ENCODE assay signal across 20 cellular contexts in genomic region chr20:18590163-18590562, GRCh38. TPM values are rescaled to one million over a fixed set of nuclear protein-coding genes. Genes with fewer than 3 reads are reported as not detected.
DNase-seq lines count a peak whose midpoint lies in the region; ATAC-seq, FAIRE-seq and TF ChIP-seq lines count a peak whose summit lies in the region.
"Had no signal": no experiment of that assay in that cellular context is flagged by ENCODE, and none has a peak within 500 bp of the region (broad histone marks: within the 10 kb centered on the region; RNA-seq: fewer than 3 reads in every experiment).

No MANE protein-coding gene starts in this region.

- TF ChIP-seq POLR2A in endothelial cell of umbilical vein (IDR thresholded peaks at IDR 0.05; ENCODE audit: low read depth, low read length), result no peak

- POLR2A ChIA-PET in SK-N-SH (lab: Yijun Ruan, JAX) (no interaction called here), PC-9 (lab: Charles Lee; ENCODE audit: unreplicated experiment) (no interaction called here), endothelial cell of umbilical vein (lab: Charles Lee) (interaction anchor here (0.7 kb wide), 1 partner anchor 17 kb away, joined by 3 read pairs; no protein-coding TSS in a partner anchor)

- H3K4me2 ChIP-seq in SK-N-SH, result peak overlapping the region; percentile 80; the same call in 1 of the 2 replicates
- H3K4me2 ChIP-seq in PC-9, result no peak overlapping the region
- no peak overlapping the region for H3K4me2 ChIP-seq in endothelial cell of umbilical vein (ENCODE audit: insufficient read depth, low read length)

- H3K79me2 ChIP-seq in SK-N-SH (ENCODE audit: insufficient read depth) (peaks cover 49% of the 10 kb centered on the region), PC-9 (ENCODE audit: low read depth) (peaks cover 30% of the 10 kb centered on the region), endothelial cell of umbilical vein (ENCODE audit: control insufficient read depth, insufficient read depth, low read length) (peaks cover 5% of the 10 kb centered on the region)

- no peak for FAIRE-seq in endothelial cell of umbilical vein (lab: Jason Lieb, UNC)
- FAIRE-seq: A204.1, kidney had no signal

- DNase-seq in SK-N-SH, result no peak
- no peak for DNase-seq in PC-9
- DNase-seq in endothelial cell of umbilical vein (ENCODE audit: low read depth, low spot score), result no peak
- no peak for DNase-seq in substantia nigra (lab: John Stamatoyannopoulos, UW)
- no peak for DNase-seq in GM13977 (ENCODE audit: low spot score)
- DNase-seq in stimulated activated naive CD8-positive, alpha-beta T cell treated with anti-CD3 and anti-CD28 coated beads, Interleukin-15, Interleukin-2, amounts not matched to agents 100 U/mL and 50 U/mL, for 24 hours, result no peak
- no peak for DNase-seq in psoas muscle
- DNase-seq: activated CD8-positive, alpha-beta T cell treated with anti-CD3 and anti-CD28 coated beads for 36 hours; activated naive CD4-positive, alpha-beta T cell treated with Interleukin-2 at 50 U/mL for 16 hours; amygdala; DMS 273 treated with DMSO at 0.1 percent for 48 hours; kidney; NCI-H1694 treated with DMSO at 0.1 percent for 48 hours; NCI-H2227 treated with DMSO at 0.1 percent for 48 hours; right cardiac atrium; T1000; upper lobe of right lung had no signal

- no peak for TF ChIP-seq RAD21 in SK-N-SH (IDR thresholded peaks at IDR 0.05; ENCODE audit: low read length)

- H3K4me1 ChIP-seq in SK-N-SH (ENCODE audit: control insufficient read depth in 1 of 2, insufficient read depth in 2 of 2, low read depth in 1 of 2, low read length in 1 of 2) (no peaks in the 10 kb centered on the region; a peak in 3 of 4 replicates), PC-9 (replicated peaks; ENCODE audit: insufficient read depth) (0 out of 2 replicates have a peak, but pooled peaks cover 12% of the 10 kb centered on the region), endothelial cell of umbilical vein (ENCODE audit: control insufficient read depth, extremely low read depth, insufficient read depth, low read length) (peaks cover 9% of the 10 kb centered on the region), psoas muscle (peaks cover 8% of the 10 kb centered on the region)

- WGBS in SK-N-SH (ENCODE audit: low lambda C conversion rate), result 90% methylated on average over 5 of the region's 5 CpGs
- WGBS in psoas muscle, 3 donors, result 90 to 92% (median 91%) methylated on average over 5 of the region's 5 CpGs

- H3K36me3 ChIP-seq in SK-N-SH (replicated peaks in 1 of 2; ENCODE audit: control insufficient read depth in 1 of 2, insufficient read depth in 2 of 2, low read length in 1 of 2), result no peaks in the 10 kb centered on the region
- H3K36me3 ChIP-seq in PC-9 (ENCODE audit: low read depth), result no peaks in the 10 kb centered on the region
- no peaks in the 10 kb centered on the region for H3K36me3 ChIP-seq in endothelial cell of umbilical vein (ENCODE audit: control insufficient read depth in 2 of 2, extremely low read depth in 1 of 2, insufficient read depth in 2 of 2, low read length in 2 of 2)
- peaks cover 0 to 18% of the 10 kb centered on the region in 2 donors for H3K36me3 ChIP-seq in psoas muscle (ENCODE audit: insufficient read depth in 1 of 2, low read depth in 1 of 2)

- in situ Hi-C loops in GM13977 (cut with MboI; ENCODE audit: low pct_unique_long_range_greater_than_20kb, low sequenced_read_pairs, unreplicated experiment), result no loop called here

- H3K9ac ChIP-seq in SK-N-SH, result no peak overlapping the region
- H3K9ac ChIP-seq in endothelial cell of umbilical vein (replicated peaks; ENCODE audit: extremely low read depth, insufficient read depth, low read length), result no peak overlapping the region

- H3K9me3 ChIP-seq in SK-N-SH (no peaks in the 10 kb centered on the region), PC-9 (ENCODE audit: insufficient read depth, low read depth) (no peaks in the 10 kb centered on the region), endothelial cell of umbilical vein (replicated peaks; ENCODE audit: control insufficient read depth, insufficient read depth, low read length) (no peaks in the 10 kb centered on the region), psoas muscle (no peaks in the 10 kb centered on the region)
- H3K9me3 ChIP-seq: upper lobe of right lung had no signal

- H3K4me3 ChIP-seq in SK-N-SH (ENCODE audit: low read depth in 2 of 2, low read length in 1 of 2) (no peak overlapping the region), PC-9 (no peak overlapping the region), endothelial cell of umbilical vein (replicated peaks in 1 of 3; ENCODE audit: insufficient read depth in 1 of 3, low read depth in 1 of 3, low read length in 3 of 3) (no peak overlapping the region), psoas muscle (no peak overlapping the region)
- H3K4me3 ChIP-seq: upper lobe of right lung had no signal

- H4K20me1 ChIP-seq in SK-N-SH (ENCODE audit: insufficient read depth) (no peaks in the 10 kb centered on the region), PC-9 (ENCODE audit: insufficient read depth) (no peaks in the 10 kb centered on the region; the same call in 1 of the 2 replicates), endothelial cell of umbilical vein (replicated peaks; ENCODE audit: control insufficient read depth, extremely low read depth, insufficient read depth, low read length) (no peaks in the 10 kb centered on the region)

- H3K9me2 ChIP-seq in SK-N-SH (no peaks in the 10 kb centered on the region), PC-9 (ENCODE audit: insufficient read depth) (no peaks in the 10 kb centered on the region)

- no peak for TF ChIP-seq CTCF in SK-N-SH (IDR thresholded peaks at IDR 0.05)
- no peak for TF ChIP-seq CTCF in PC-9 (conservative IDR thresholded peaks at IDR 0.05)
- TF ChIP-seq CTCF in endothelial cell of umbilical vein (IDR thresholded peaks at IDR 0.05; ENCODE audit: extremely low read depth in 1 of 2, insufficient read depth in 1 of 2, low read depth in 1 of 2, low read length in 2 of 2), result no peak
- no peak for TF ChIP-seq CTCF in GM13977 (IDR thresholded peaks at IDR 0.05; ENCODE audit: extremely low read depth, insufficient read depth, missing control alignments)
- no peak for TF ChIP-seq CTCF in psoas muscle (IDR thresholded peaks at IDR 0.05)

- H3K27ac ChIP-seq in SK-N-SH (ENCODE audit: low read depth in 2 of 2, low read length in 1 of 2) (no peak overlapping the region), PC-9 (no peak overlapping the region), endothelial cell of umbilical vein (ENCODE audit: insufficient read depth, low read depth, low read length) (no peak overlapping the region), substantia nigra (ENCODE audit: low read depth, low read length, poor library complexity, severe bottlenecking) (peak overlapping the region; percentile 38), psoas muscle (no peak overlapping the region)
- H3K27ac ChIP-seq: RWPE1, upper lobe of right lung had no signal

- H3K9me1 ChIP-seq in endothelial cell of umbilical vein (replicated peaks; ENCODE audit: control insufficient read depth, extremely low read depth, insufficient read depth, low read length), result no peaks in the 10 kb centered on the region

- dilution Hi-C loops in endothelial cell of umbilical vein (cut with MboI; ENCODE audit: extremely low pct_ligation_motif_present, low sequenced_read_pairs), result no loop called here

- H3F3A ChIP-seq in SK-N-SH (replicated peaks; ENCODE audit: insufficient read depth), result peaks cover 4% of the 10 kb centered on the region
- 0 out of 2 replicates have a peak, but pooled peaks cover 3% of the 10 kb centered on the region for H3F3A ChIP-seq in PC-9 (ENCODE audit: insufficient read depth, low read depth)

- H2AFZ ChIP-seq in SK-N-SH (ENCODE audit: low read depth), result no peak overlapping the region
- H2AFZ ChIP-seq in PC-9, result no peak overlapping the region
- H2AFZ ChIP-seq in endothelial cell of umbilical vein (ENCODE audit: low read depth, low read length), result no peak overlapping the region

- H3K27me3 ChIP-seq in SK-N-SH (ENCODE audit: insufficient read depth) (no peaks in the 10 kb centered on the region), PC-9 (ENCODE audit: insufficient read depth, low read depth) (no peaks in the 10 kb centered on the region), endothelial cell of umbilical vein (ENCODE audit: control insufficient read depth in 2 of 2, insufficient read depth in 2 of 2, low read length in 2 of 2) (peaks cover 0 to under 1% of the 10 kb centered on the region in 2 experiments), psoas muscle (ENCODE audit: insufficient read depth in 3 of 3, low read length in 2 of 3) (no peaks in the 10 kb centered on the region)
- H3K27me3 ChIP-seq: upper lobe of right lung had no signal

- TF ChIP-seq EP300 in SK-N-SH (IDR thresholded peaks at IDR 0.05; ENCODE audit: borderline replicate concordance in 1 of 2, low read depth in 1 of 2, low read length in 1 of 2), result no peak

- intact Hi-C loops in PC-9 (cut with micrococcal nuclease; ENCODE audit: unreplicated experiment), result no loop called here
- intact Hi-C loops in endothelial cell of umbilical vein (cut with micrococcal nuclease), result no loop called here
- intact Hi-C loops in psoas muscle (cut with DNase I), result no loop called here

- BruUV-seq in PC-9 (replicated peaks; lab: Mats Ljungman, UMichigan) (TSS peak; percentile 5), endothelial cell of umbilical vein (replicated peaks; lab: Mats Ljungman, UMichigan) (TSS peak; percentile 1)

- CTCF ChIA-PET in SK-N-SH (lab: Yijun Ruan, JAX) (interaction anchor here (0.7 to 2.2 kb wide), 3 partner anchors 9 to 547 kb away, joined by 3 to 6 read pairs (median 3); no protein-coding TSS in a partner anchor), PC-9 (lab: Charles Lee) (no interaction called here), endothelial cell of umbilical vein (lab: Charles Lee) (no interaction called here)

- no peak for ATAC-seq in SK-N-SH treated with all-trans-retinoic acid at 6 μM for 48 hours
- ATAC-seq in stimulated activated naive CD8-positive, alpha-beta T cell treated with anti-CD3 and anti-CD28 coated beads, Interleukin-15, Interleukin-2, amounts not matched to agents 100 U/mL and 50 U/mL, for 24 hours, result no peak
- no peak for ATAC-seq in psoas muscle
- ATAC-seq: activated CD8-positive, alpha-beta T cell treated with anti-CD3 and anti-CD28 coated beads for 36 hours; right cardiac atrium; upper lobe of right lung had no signal

RNA-seq across cellular contexts. Expression of gene DTD1, which starts 2.3 kb away (rescaled TPM):
- polyA plus RNA-seq in SK-N-SH (2012; rRNA removed) (73.6 and 81.1 TPM in 2 replicates), endothelial cell of umbilical vein (39.6 and 48.2 TPM in 2 replicates), psoas muscle (10 to 100 TPM; 12.4 to 20.7 (median 18.2) TPM)
- 91.2 and 93.9 TPM in 2 replicates for polyA plus RNA-seq in SK-N-SH (2012; cell fraction: cytosol; rRNA removed)
- polyA plus RNA-seq in SK-N-SH (2012; cell fraction: nucleus; rRNA removed), result 25.1 and 27.8 TPM in 2 replicates
- total RNA-seq in PC-9 (2021) (62.8 and 80.9 TPM in 2 replicates), endothelial cell of umbilical vein (50.8 and 62.9 TPM in 2 replicates), psoas muscle (10 to 100 TPM; 16.9 to 19.5 (median 18.5) TPM)
- 56.6 and 68.0 TPM in 2 replicates for polyA plus RNA-seq in endothelial cell of umbilical vein (2011; cell fraction: cytosol; rRNA removed)
- 22.7 and 28.2 TPM in 2 replicates for polyA plus RNA-seq in endothelial cell of umbilical vein (2011; cell fraction: nucleus; rRNA removed)
- polyA plus RNA-seq in endothelial cell of umbilical vein (2012), result 65.2 and 77.4 TPM in 2 replicates
- 30.5 and 45.0 TPM in 2 replicates for polyA minus RNA-seq in endothelial cell of umbilical vein
- 12.5 TPM for polyA minus RNA-seq in endothelial cell of umbilical vein (2011; cell fraction: cytosol; rRNA and poly(A)+ RNA removed)
- 11.8 and 13.1 TPM in 2 replicates for polyA minus RNA-seq in endothelial cell of umbilical vein (2011; cell fraction: nucleus; rRNA and poly(A)+ RNA removed)

RNA-seq across cellular contexts. Expression of gene SMIM26, which starts 22.9 kb away (rescaled TPM):
- 155 TPM in 2 replicates for polyA plus RNA-seq in SK-N-SH (2012; rRNA removed)
- polyA plus RNA-seq in SK-N-SH (2012; cell fraction: cytosol; rRNA removed), result 181 and 229 TPM in 2 replicates
- polyA plus RNA-seq in SK-N-SH (2012; cell fraction: nucleus; rRNA removed), result 42.0 and 52.5 TPM in 2 replicates
- 105 and 114 TPM in 2 replicates for total RNA-seq in PC-9 (2021)
- total RNA-seq in endothelial cell of umbilical vein, result 54.1 and 62.4 TPM in 2 replicates
- polyA plus RNA-seq in endothelial cell of umbilical vein, result 54.0 and 92.0 TPM in 2 replicates
- 93.4 and 126 TPM in 2 replicates for polyA plus RNA-seq in endothelial cell of umbilical vein (2011; cell fraction: cytosol; rRNA removed)
- 31.3 and 31.5 TPM in 2 replicates for polyA plus RNA-seq in endothelial cell of umbilical vein (2011; cell fraction: nucleus; rRNA removed)
- polyA plus RNA-seq in endothelial cell of umbilical vein (2012), result 92.3 and 101 TPM in 2 replicates
- polyA minus RNA-seq in endothelial cell of umbilical vein, result 147 and 164 TPM in 2 replicates
- 22.7 TPM for polyA minus RNA-seq in endothelial cell of umbilical vein (2011; cell fraction: cytosol; rRNA and poly(A)+ RNA removed)
- polyA minus RNA-seq in endothelial cell of umbilical vein (2011; cell fraction: nucleus; rRNA and poly(A)+ RNA removed), result 13.4 and 15.8 TPM in 2 replicates
- 100 to 1,000 TPM; 107 to 163 (median 133) TPM for total RNA-seq in psoas muscle
- polyA plus RNA-seq in psoas muscle, result 100 to 1,000 TPM; 216 to 273 (median 253) TPM
